In the genomic region with DNA sequence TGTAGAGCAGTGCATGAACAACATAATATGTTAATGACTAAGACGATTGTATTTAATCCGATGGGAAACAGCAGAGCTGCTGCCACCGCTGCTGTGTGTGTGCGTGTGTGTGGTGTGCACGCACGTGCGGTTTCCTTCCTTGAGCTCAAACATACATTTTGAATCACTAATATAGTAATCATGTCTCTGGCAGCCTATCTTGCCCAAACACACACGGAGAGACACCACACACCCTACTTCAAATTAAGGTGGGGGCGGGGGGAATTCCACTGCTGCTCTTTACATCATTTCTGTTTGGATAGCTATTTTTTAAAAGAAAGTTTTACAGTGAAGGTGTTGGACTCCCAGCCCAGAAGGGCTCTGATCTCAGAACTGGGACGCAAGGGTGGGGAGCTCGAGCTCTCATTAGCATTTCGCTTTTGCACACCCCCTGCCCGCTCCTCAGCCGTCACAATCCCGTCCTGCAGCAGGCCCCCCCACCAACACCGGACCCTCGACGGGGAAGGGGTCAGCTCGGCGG, we compare ENCODE assay signal across 1 cellular context.
TF ChIP-seq lines count a peak whose summit lies in the region.

No MANE protein-coding gene starts in this region.

TF ChIP-seq in HepG2, 621 proteins besides CTCF, POLR2A, EP300 and RAD21 (continued from another document):
- TF ChIP-seq, protein P1, sequence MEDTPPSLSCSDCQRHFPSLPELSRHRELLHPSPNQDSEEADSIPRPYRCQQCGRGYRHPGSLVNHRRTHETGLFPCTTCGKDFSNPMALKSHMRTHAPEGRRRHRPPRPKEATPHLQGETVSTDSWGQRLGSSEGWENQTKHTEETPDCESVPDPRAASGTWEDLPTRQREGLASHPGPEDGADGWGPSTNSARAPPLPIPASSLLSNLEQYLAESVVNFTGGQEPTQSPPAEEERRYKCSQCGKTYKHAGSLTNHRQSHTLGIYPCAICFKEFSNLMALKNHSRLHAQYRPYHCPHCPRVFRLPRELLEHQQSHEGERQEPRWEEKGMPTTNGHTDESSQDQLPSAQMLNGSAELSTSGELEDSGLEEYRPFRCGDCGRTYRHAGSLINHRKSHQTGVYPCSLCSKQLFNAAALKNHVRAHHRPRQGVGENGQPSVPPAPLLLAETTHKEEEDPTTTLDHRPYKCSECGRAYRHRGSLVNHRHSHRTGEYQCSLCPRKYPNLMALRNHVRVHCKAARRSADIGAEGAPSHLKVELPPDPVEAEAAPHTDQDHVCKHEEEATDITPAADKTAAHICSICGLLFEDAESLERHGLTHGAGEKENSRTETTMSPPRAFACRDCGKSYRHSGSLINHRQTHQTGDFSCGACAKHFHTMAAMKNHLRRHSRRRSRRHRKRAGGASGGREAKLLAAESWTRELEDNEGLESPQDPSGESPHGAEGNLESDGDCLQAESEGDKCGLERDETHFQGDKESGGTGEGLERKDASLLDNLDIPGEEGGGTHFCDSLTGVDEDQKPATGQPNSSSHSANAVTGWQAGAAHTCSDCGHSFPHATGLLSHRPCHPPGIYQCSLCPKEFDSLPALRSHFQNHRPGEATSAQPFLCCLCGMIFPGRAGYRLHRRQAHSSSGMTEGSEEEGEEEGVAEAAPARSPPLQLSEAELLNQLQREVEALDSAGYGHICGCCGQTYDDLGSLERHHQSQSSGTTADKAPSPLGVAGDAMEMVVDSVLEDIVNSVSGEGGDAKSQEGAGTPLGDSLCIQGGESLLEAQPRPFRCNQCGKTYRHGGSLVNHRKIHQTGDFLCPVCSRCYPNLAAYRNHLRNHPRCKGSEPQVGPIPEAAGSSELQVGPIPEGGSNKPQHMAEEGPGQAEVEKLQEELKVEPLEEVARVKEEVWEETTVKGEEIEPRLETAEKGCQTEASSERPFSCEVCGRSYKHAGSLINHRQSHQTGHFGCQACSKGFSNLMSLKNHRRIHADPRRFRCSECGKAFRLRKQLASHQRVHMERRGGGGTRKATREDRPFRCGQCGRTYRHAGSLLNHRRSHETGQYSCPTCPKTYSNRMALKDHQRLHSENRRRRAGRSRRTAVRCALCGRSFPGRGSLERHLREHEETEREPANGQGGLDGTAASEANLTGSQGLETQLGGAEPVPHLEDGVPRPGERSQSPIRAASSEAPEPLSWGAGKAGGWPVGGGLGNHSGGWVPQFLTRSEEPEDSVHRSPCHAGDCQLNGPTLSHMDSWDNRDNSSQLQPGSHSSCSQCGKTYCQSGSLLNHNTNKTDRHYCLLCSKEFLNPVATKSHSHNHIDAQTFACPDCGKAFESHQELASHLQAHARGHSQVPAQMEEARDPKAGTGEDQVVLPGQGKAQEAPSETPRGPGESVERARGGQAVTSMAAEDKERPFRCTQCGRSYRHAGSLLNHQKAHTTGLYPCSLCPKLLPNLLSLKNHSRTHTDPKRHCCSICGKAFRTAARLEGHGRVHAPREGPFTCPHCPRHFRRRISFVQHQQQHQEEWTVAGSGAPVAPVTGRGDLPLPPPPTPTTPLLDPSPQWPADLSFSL (CRISPR knock-in tag; IDR thresholded peaks at IDR 0.05), result no peak
- no peak for TF ChIP-seq ZNF24 (IDR thresholded peaks at IDR 0.05)
- no peak for TF ChIP-seq ZNF180 (CRISPR knock-in tag; IDR thresholded peaks at IDR 0.05; ENCODE audit: borderline replicate concordance, low read depth)
- no peak for TF ChIP-seq SNAPC2 (CRISPR knock-in tag; IDR thresholded peaks at IDR 0.05)
- TF ChIP-seq ZNF839 (CRISPR knock-in tag; IDR thresholded peaks at IDR 0.05; ENCODE audit: borderline replicate concordance), result no peak
- no peak for TF ChIP-seq SUZ12 (IDR thresholded peaks at IDR 0.05; ENCODE audit: low read depth, low read length)
- no peak for TF ChIP-seq SNRNP70 (IDR thresholded peaks at IDR 0.05; ENCODE audit: low read depth, low read length)
- TF ChIP-seq MIER3 (CRISPR knock-in tag; IDR thresholded peaks at IDR 0.05; ENCODE audit: borderline replicate concordance), result no peak
- no peak for TF ChIP-seq SALL1 (CRISPR knock-in tag; IDR thresholded peaks at IDR 0.05)
- TF ChIP-seq, protein P2, sequence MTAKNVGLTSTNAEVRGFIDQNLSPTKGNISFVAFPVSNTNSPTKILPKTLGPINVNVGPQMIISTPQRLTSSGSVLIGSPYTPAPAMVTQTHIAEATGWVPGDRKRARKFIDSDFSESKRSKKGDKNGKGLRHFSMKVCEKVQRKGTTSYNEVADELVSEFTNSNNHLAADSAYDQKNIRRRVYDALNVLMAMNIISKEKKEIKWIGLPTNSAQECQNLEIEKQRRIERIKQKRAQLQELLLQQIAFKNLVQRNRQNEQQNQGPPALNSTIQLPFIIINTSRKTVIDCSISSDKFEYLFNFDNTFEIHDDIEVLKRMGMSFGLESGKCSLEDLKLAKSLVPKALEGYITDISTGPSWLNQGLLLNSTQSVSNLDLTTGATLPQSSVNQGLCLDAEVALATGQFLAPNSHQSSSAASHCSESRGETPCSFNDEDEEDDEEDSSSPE (CRISPR knock-in tag; IDR thresholded peaks at IDR 0.05), result no peak
- TF ChIP-seq HOXA7 (CRISPR knock-in tag; IDR thresholded peaks at IDR 0.05), result no peak
- no peak for TF ChIP-seq FOXK2 (IDR thresholded peaks at IDR 0.05)
- no peak for TF ChIP-seq MIER2 (CRISPR knock-in tag; IDR thresholded peaks at IDR 0.05)
- TF ChIP-seq TBX3 (IDR thresholded peaks at IDR 0.05; ENCODE audit: borderline replicate concordance), result no peak
- TF ChIP-seq, protein P3, sequence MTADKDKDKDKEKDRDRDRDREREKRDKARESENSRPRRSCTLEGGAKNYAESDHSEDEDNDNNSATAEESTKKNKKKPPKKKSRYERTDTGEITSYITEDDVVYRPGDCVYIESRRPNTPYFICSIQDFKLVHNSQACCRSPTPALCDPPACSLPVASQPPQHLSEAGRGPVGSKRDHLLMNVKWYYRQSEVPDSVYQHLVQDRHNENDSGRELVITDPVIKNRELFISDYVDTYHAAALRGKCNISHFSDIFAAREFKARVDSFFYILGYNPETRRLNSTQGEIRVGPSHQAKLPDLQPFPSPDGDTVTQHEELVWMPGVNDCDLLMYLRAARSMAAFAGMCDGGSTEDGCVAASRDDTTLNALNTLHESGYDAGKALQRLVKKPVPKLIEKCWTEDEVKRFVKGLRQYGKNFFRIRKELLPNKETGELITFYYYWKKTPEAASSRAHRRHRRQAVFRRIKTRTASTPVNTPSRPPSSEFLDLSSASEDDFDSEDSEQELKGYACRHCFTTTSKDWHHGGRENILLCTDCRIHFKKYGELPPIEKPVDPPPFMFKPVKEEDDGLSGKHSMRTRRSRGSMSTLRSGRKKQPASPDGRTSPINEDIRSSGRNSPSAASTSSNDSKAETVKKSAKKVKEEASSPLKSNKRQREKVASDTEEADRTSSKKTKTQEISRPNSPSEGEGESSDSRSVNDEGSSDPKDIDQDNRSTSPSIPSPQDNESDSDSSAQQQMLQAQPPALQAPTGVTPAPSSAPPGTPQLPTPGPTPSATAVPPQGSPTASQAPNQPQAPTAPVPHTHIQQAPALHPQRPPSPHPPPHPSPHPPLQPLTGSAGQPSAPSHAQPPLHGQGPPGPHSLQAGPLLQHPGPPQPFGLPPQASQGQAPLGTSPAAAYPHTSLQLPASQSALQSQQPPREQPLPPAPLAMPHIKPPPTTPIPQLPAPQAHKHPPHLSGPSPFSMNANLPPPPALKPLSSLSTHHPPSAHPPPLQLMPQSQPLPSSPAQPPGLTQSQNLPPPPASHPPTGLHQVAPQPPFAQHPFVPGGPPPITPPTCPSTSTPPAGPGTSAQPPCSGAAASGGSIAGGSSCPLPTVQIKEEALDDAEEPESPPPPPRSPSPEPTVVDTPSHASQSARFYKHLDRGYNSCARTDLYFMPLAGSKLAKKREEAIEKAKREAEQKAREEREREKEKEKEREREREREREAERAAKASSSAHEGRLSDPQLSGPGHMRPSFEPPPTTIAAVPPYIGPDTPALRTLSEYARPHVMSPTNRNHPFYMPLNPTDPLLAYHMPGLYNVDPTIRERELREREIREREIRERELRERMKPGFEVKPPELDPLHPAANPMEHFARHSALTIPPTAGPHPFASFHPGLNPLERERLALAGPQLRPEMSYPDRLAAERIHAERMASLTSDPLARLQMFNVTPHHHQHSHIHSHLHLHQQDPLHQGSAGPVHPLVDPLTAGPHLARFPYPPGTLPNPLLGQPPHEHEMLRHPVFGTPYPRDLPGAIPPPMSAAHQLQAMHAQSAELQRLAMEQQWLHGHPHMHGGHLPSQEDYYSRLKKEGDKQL (CRISPR knock-in tag; IDR thresholded peaks at IDR 0.05; ENCODE audit: low read depth), result no peak
- no peak for TF ChIP-seq KMT2A (CRISPR knock-in tag; IDR thresholded peaks at IDR 0.05)
- TF ChIP-seq KDM5B (CRISPR knock-in tag; IDR thresholded peaks at IDR 0.05; ENCODE audit: borderline replicate concordance), result no peak
- no peak for TF ChIP-seq CHCHD3 (CRISPR knock-in tag; IDR thresholded peaks at IDR 0.05)
TF ChIP-seq in HepG2: peak in this region for 0.
